In the genomic region with DNA sequence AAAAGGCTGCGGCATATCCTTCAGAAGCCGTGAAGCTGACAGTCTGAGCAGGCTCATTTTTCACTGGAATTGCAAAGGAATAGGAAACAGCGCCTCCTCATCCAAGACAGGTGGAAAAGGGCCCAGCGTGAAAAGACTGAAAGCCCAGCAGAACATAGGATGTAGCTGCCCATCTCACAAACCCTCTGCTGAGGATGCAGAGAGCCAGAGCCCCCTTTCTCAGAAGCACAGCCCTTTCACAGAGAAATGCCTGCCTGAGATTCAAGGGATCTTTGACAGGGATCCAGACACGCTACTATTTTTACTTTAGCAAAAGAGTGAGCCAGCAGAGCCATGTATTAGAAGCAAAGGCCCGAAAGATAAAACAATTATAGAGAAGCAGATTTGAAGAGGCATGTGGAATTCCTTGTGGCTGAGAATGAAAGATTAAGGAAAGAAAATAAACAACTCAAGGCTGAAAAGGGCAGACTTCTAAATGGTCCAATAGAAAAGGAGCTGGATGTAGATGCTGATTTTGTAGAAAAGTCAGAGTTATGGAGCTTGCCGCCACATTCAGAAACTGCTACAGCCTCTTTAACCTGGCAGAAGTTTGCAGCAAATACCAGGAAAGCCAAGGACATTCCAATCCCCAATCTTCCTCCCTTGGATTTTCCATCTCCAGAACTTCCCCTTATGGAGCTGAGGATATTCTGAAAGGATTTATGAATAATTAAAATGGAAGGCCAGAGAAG, we compare ENCODE assay signal across 1 cellular context.
TF ChIP-seq lines count a peak whose summit lies in the region.

No MANE protein-coding gene starts in this region.

TF ChIP-seq in HepG2, 621 proteins besides CTCF, POLR2A, EP300 and RAD21:
- TF ChIP-seq SIN3A (IDR thresholded peaks at IDR 0.05; ENCODE audit: borderline replicate concordance, low read depth, low read length) = no peak
- TF ChIP-seq FOXK1 (CRISPR knock-in tag; IDR thresholded peaks at IDR 0.05; ENCODE audit: borderline replicate concordance, low read depth) = no peak
- TF ChIP-seq, protein P1, sequence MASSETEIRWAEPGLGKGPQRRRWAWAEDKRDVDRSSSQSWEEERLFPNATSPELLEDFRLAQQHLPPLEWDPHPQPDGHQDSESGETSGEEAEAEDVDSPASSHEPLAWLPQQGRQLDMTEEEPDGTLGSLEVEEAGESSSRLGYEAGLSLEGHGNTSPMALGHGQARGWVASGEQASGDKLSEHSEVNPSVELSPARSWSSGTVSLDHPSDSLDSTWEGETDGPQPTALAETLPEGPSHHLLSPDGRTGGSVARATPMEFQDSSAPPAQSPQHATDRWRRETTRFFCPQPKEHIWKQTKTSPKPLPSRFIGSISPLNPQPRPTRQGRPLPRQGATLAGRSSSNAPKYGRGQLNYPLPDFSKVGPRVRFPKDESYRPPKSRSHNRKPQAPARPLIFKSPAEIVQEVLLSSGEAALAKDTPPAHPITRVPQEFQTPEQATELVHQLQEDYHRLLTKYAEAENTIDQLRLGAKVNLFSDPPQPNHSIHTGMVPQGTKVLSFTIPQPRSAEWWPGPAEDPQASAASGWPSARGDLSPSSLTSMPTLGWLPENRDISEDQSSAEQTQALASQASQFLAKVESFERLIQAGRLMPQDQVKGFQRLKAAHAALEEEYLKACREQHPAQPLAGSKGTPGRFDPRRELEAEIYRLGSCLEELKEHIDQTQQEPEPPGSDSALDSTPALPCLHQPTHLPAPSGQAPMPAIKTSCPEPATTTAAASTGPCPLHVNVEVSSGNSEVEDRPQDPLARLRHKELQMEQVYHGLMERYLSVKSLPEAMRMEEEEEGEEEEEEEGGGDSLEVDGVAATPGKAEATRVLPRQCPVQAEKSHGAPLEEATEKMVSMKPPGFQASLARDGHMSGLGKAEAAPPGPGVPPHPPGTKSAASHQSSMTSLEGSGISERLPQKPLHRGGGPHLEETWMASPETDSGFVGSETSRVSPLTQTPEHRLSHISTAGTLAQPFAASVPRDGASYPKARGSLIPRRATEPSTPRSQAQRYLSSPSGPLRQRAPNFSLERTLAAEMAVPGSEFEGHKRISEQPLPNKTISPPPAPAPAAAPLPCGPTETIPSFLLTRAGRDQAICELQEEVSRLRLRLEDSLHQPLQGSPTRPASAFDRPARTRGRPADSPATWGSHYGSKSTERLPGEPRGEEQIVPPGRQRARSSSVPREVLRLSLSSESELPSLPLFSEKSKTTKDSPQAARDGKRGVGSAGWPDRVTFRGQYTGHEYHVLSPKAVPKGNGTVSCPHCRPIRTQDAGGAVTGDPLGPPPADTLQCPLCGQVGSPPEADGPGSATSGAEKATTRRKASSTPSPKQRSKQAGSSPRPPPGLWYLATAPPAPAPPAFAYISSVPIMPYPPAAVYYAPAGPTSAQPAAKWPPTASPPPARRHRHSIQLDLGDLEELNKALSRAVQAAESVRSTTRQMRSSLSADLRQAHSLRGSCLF (CRISPR knock-in tag; IDR thresholded peaks at IDR 0.05; ENCODE audit: borderline replicate concordance) = no peak
- no peak for TF ChIP-seq HMG20B (CRISPR knock-in tag; conservative IDR thresholded peaks at IDR 0.05)
- TF ChIP-seq PHF5A (CRISPR knock-in tag; IDR thresholded peaks at IDR 0.05; ENCODE audit: low read depth, unreplicated experiment) = no peak
- TF ChIP-seq, protein P2, sequence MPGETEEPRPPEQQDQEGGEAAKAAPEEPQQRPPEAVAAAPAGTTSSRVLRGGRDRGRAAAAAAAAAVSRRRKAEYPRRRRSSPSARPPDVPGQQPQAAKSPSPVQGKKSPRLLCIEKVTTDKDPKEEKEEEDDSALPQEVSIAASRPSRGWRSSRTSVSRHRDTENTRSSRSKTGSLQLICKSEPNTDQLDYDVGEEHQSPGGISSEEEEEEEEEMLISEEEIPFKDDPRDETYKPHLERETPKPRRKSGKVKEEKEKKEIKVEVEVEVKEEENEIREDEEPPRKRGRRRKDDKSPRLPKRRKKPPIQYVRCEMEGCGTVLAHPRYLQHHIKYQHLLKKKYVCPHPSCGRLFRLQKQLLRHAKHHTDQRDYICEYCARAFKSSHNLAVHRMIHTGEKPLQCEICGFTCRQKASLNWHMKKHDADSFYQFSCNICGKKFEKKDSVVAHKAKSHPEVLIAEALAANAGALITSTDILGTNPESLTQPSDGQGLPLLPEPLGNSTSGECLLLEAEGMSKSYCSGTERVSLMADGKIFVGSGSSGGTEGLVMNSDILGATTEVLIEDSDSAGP (CRISPR knock-in tag; IDR thresholded peaks at IDR 0.05; ENCODE audit: borderline replicate concordance) = no peak
- no peak for TF ChIP-seq BRD4 (CRISPR knock-in tag; IDR thresholded peaks at IDR 0.05)
- TF ChIP-seq, protein P3, sequence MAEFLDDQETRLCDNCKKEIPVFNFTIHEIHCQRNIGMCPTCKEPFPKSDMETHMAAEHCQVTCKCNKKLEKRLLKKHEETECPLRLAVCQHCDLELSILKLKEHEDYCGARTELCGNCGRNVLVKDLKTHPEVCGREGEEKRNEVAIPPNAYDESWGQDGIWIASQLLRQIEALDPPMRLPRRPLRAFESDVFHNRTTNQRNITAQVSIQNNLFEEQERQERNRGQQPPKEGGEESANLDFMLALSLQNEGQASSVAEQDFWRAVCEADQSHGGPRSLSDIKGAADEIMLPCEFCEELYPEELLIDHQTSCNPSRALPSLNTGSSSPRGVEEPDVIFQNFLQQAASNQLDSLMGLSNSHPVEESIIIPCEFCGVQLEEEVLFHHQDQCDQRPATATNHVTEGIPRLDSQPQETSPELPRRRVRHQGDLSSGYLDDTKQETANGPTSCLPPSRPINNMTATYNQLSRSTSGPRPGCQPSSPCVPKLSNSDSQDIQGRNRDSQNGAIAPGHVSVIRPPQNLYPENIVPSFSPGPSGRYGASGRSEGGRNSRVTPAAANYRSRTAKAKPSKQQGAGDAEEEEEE (CRISPR knock-in tag; IDR thresholded peaks at IDR 0.05; ENCODE audit: borderline replicate concordance) = no peak
